23 cellular contexts compared by ENCODE assay signal in the genomic region with DNA sequence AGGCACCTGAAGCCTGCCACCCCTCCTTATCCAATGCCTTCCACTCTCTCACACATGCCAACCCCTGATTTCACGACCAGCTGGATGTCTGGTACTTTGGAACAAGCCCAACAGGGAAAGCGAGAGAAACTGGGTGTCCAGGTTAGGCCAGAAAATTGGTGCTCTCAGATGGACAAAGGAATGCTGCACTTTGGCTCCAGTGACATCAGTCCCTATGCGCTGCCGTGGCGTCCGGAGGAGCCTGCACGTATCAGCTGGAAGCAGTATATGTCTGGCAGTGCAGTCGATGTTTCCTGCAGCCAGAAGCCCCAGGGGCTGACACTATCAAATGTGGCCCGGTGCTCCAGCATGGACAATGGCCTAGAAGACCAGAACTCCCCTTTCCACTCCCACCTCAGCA. TPM values are rescaled to one million over a fixed set of nuclear protein-coding genes. Genes with fewer than 3 reads are reported as not detected.
DNase-seq lines count a peak whose midpoint lies in the region; ATAC-seq and TF ChIP-seq lines count a peak whose summit lies in the region.
"Had no signal": no experiment of that assay in that cellular context is flagged by ENCODE, and none has a peak within 500 bp of the region (broad histone marks: within the 10 kb centered on the region; RNA-seq: fewer than 3 reads in every experiment).

No MANE protein-coding gene starts in this region.

- no peaks in the 10 kb centered on the region for H3K27me3 ChIP-seq in breast epithelium
- H3K27me3 ChIP-seq: BLaER1, MG63 had no signal

- H3K4me3 ChIP-seq in breast epithelium = no peak overlapping the region
- H3K4me3 ChIP-seq: A549, BLaER1, MG63 had no signal

- H3K36me3 ChIP-seq in KOPT-K1 (ENCODE audit: insufficient read depth, low read length) (no peaks in the 10 kb centered on the region; the same call in 1 of the 2 replicates), breast epithelium (no peaks in the 10 kb centered on the region)
- H3K36me3 ChIP-seq: MG63 had no signal

- no peaks in the 10 kb centered on the region for H3K9me3 Mint-ChIP-seq in activated T-cell treated with anti-CD3 and anti-CD28 coated beads, Interleukin-2, amount 50 U/mL, for 24 hours
- no peaks in the 10 kb centered on the region for H3K9me3 Mint-ChIP-seq in immature natural killer cell
- H3K9me3 Mint-ChIP-seq in type B pancreatic cell = no peaks in the 10 kb centered on the region
- H3K9me3 Mint-ChIP-seq: CD4-positive, alpha-beta memory T cell had no signal

- no peaks in the 10 kb centered on the region for H3K27me3 Mint-ChIP-seq in activated T-cell treated with anti-CD3 and anti-CD28 coated beads, Interleukin-2, amount 50 U/mL, for 24 hours
- peaks cover 0 to 2% (median 0%) of the 10 kb centered on the region in 3 donors for H3K27me3 Mint-ChIP-seq in immature natural killer cell (ENCODE audit: low read depth in 3 of 3)
- H3K27me3 Mint-ChIP-seq in type B pancreatic cell = no peaks in the 10 kb centered on the region
- H3K27me3 Mint-ChIP-seq: CD4-positive, alpha-beta memory T cell had no signal

- H3K4me1 Mint-ChIP-seq in activated T-cell treated with anti-CD3 and anti-CD28 coated beads, Interleukin-2, amount 50 U/mL, for 24 hours (ENCODE audit: low read depth) = peaks cover 6% of the 10 kb centered on the region
- H3K4me1 Mint-ChIP-seq in immature natural killer cell = peaks cover 18 to 25% of the 10 kb centered on the region in 2 donors
- H3K4me1 Mint-ChIP-seq in type B pancreatic cell (ENCODE audit: unreplicated experiment) = no peaks in the 10 kb centered on the region

- TF ChIP-seq CTCF in type B pancreatic cell (conservative IDR thresholded peaks at IDR 0.05) = no peak
- no peak for TF ChIP-seq CTCF in breast epithelium (IDR thresholded peaks at IDR 0.05)

- peaks cover 7% of the 10 kb centered on the region for H3K36me3 Mint-ChIP-seq in activated T-cell treated with anti-CD3 and anti-CD28 coated beads, Interleukin-2, amount 50 U/mL, for 24 hours (ENCODE audit: low read depth)
- H3K36me3 Mint-ChIP-seq in immature natural killer cell = peaks cover 10 to 21% (median 12%) of the 10 kb centered on the region in 3 donors
- H3K36me3 Mint-ChIP-seq in type B pancreatic cell = no peaks in the 10 kb centered on the region
- H3K36me3 Mint-ChIP-seq: CD4-positive, alpha-beta memory T cell had no signal

- no peak for TF ChIP-seq POLR2A in breast epithelium (IDR thresholded peaks at IDR 0.05)

- H3K9me3 ChIP-seq in KOPT-K1 (ENCODE audit: insufficient read depth, low read length, poor library complexity, severe bottlenecking) (no peaks in the 10 kb centered on the region), breast epithelium (no peaks in the 10 kb centered on the region)
- H3K9me3 ChIP-seq: A549, BLaER1, MG63 had no signal

- H3K4me1 ChIP-seq in breast epithelium = no peaks in the 10 kb centered on the region
- H3K4me1 ChIP-seq: A549, BLaER1 had no signal

- no peak for DNase-seq in activated T-cell treated with anti-CD3 and anti-CD28 coated beads, Interleukin-2, amount 50 U/mL, for 24 hours
- DNase-seq in activated T-cell treated with anti-CD3 and anti-CD28 coated beads, Interleukin-2, amount 50 U/mL, for 1 hour = no peak
- DNase-seq in immature natural killer cell (no peak), type B pancreatic cell (ENCODE audit: extremely low spot score, unreplicated experiment) (no peak), breast epithelium (ENCODE audit: low spot score in 2 of 2) (no peak)
- DNase-seq: CD4-positive, alpha-beta memory T cell; DMS53; EL; IMR-90; Karpas-422; MG63; NCI-H1048; NCI-H1436; NCI-H1930; NCI-H226; NCI-H524 treated with DMSO at 0.1 percent for 48 hours; PC-3; RPMI8226; SHP77 treated with DMSO at 0.1 percent for 48 hours had no signal

- no peak for ATAC-seq in GM19463 (IDR thresholded peaks at IDR 0.05; ENCODE audit: unreplicated experiment)
- ATAC-seq: A549, PC-3 had no signal

- intact Hi-C loops in breast epithelium (cut with DNase I; ENCODE audit: low total_unique reads) = no loop called here

- H3K27ac Mint-ChIP-seq in activated T-cell treated with anti-CD3 and anti-CD28 coated beads, Interleukin-2, amount 50 U/mL, for 24 hours = peak overlapping the region; percentile 20
- H3K27ac Mint-ChIP-seq in immature natural killer cell = peak overlapping the region; percentile 61 to 90 (median 80)
- peak overlapping the region; percentile 26 for H3K27ac Mint-ChIP-seq in type B pancreatic cell

- H3K27ac ChIP-seq in KOPT-K1 (ENCODE audit: low read depth, low read length, poor library complexity, severe bottlenecking) (peak overlapping the region; percentile 50), breast epithelium (no peak overlapping the region)
- H3K27ac ChIP-seq: A549, BLaER1 had no signal

- no peak overlapping the region for H3K4me3 Mint-ChIP-seq in activated T-cell treated with anti-CD3 and anti-CD28 coated beads, Interleukin-2, amount 50 U/mL, for 24 hours
- peak overlapping the region in 1 of 5 donors; percentile 20 for H3K4me3 Mint-ChIP-seq in immature natural killer cell
- H3K4me3 Mint-ChIP-seq in type B pancreatic cell = no peak overlapping the region
- H3K4me3 Mint-ChIP-seq: CD4-positive, alpha-beta memory T cell had no signal

RNA-seq across cellular contexts. Expression of gene CDAN1, which starts 45.2 kb away (rescaled TPM):
- 1 to 10 TPM; 3.9 to 8.2 (median 4.3) TPM for polyA plus RNA-seq in immature natural killer cell
- total RNA-seq in type B pancreatic cell (ENCODE audit: low replicate concordance) (25.8 and 37.2 TPM in 2 replicates), breast epithelium (10 to 100 TPM in 2 of 3 donors, 1 to 10 TPM in 1; 8.8 to 15.2 (median 14.7) TPM)

Comparison
In these comparisons a context has a peak if more than half of its experiments do, and no peak if none do; other contexts are left out.
1. H3K27ac Mint-ChIP-seq: peak in every context shown above with its lines; median percentile 80 in immature natural killer cell; 26 in type B pancreatic cell; 20 in activated T-cell treated with anti-CD3 and anti-CD28 coated beads, Interleukin-2, amount 50 U/mL, for 24 hours.